ENCODE assay signal across 8 cellular contexts in the genomic region with DNA sequence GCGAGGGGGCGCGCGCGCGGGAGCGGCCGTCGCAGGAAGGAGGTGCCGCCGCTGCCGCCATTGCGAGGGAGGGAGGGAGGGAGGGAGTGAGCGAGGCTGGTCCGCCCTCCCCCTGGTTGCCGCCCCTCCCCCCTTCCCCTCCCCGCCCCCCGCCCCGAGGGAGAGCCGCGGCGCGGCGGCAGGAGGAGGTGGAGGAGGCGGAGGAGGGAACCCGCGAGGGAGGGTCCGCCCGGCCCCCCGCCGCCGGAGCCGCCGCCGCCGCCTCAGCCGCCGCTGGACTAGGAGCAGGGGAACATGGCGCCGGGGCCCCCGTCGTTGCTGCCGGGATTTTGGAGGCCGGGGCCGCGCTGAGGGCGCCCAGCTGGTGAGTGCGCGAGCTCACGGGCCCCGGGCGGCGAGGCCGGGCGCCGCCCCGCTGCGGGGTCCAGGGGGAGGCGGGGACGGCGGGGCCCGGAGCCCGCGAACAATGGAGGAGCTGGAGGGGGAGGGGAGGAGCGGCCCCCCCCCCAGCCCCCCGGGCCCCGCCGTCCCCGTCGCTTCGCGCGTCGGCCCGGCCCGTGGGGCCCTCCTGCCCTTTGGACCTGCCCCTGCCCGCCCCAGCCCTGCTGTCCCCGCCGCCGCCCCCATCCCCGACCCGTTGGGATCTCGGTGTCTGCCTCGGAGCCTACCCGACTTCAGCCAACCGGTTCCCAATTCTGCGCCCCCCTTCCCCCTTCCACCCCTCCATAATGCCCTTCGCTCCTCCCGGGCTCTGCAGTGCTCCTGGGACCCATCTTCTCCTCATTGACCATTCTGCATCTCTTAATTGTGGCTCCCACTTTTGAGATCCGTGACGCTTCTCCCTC. TPM values are rescaled to one million over a fixed set of nuclear protein-coding genes. Genes with fewer than 3 reads are reported as not detected.
DNase-seq lines count a peak whose midpoint lies in the region; ATAC-seq and TF ChIP-seq lines count a peak whose summit lies in the region.

A gene (plus strand): TSS at position 152 of the 845 bp plus-strand sequence. CDS start 57,679 bp downstream, outside the sequence.

- peak in 1 of 2 donors; percentile 21 for TF ChIP-seq POLR2A in heart left ventricle (IDR thresholded peaks at IDR 0.05)

- DNase-seq in CD14-positive monocyte (ENCODE audit: low spot score) (peak; percentile 72), NCI-H460 (ENCODE audit: extremely low read depth, low read depth) (peak; percentile 78), heart left ventricle (peak in 3 of 5 donors; percentile 37 to 87 (median 45)), posterior vena cava (ENCODE audit: low spot score) (peak; percentile 86)
- DNase-seq in activated naive CD8-positive, alpha-beta T cell treated with anti-CD3 and anti-CD28 coated beads for 36 hours, result no peak

- peak within 1 kb of the TSS; percentile 96 to 100 (median 98) for H3K27ac ChIP-seq in heart left ventricle

- H3K36me3 Mint-ChIP-seq in CD14-positive monocyte, result peaks cover 4 to 6% of the 10 kb centered on the region in 2 donors
- H3K36me3 Mint-ChIP-seq in activated naive CD8-positive, alpha-beta T cell treated with anti-CD3 and anti-CD28 coated beads for 36 hours, result peaks cover 8% of the 10 kb centered on the region

- peaks cover 5 to 69% (median 45%) of the 10 kb centered on the region in 12 donors for H3K4me1 ChIP-seq in heart left ventricle

- peaks cover 29% of the 10 kb centered on the region for H3K4me1 Mint-ChIP-seq in CD14-positive monocyte
- peaks cover 21% of the 10 kb centered on the region for H3K4me1 Mint-ChIP-seq in activated naive CD8-positive, alpha-beta T cell treated with anti-CD3 and anti-CD28 coated beads for 36 hours

- peak within 1 kb of the TSS; percentile 63 to 97 (median 87) for H3K4me3 ChIP-seq in heart left ventricle

- ATAC-seq in GM21737 (IDR thresholded peaks at IDR 0.05; ENCODE audit: unreplicated experiment) (peak; percentile 1), heart left ventricle (peak in 2 of 4 donors; percentile 0 to 68), HG03469 (IDR thresholded peaks at IDR 0.05; ENCODE audit: unreplicated experiment) (no peak), HG03196 (IDR thresholded peaks at IDR 0.05; ENCODE audit: unreplicated experiment) (no peak)

- H3K27ac Mint-ChIP-seq in CD14-positive monocyte, result peak within 1 kb of the TSS; percentile 82 to 95 (median 92)
- H3K27ac Mint-ChIP-seq in activated naive CD8-positive, alpha-beta T cell treated with anti-CD3 and anti-CD28 coated beads for 36 hours, result peak within 1 kb of the TSS; percentile 94

- H3K9me3 ChIP-seq in heart left ventricle, result no peaks in the 10 kb centered on the region

- TF ChIP-seq CTCF in CD14-positive monocyte (IDR thresholded peaks at IDR 0.05), result no peak
- no peak for TF ChIP-seq CTCF in heart left ventricle (IDR thresholded peaks at IDR 0.05)

- peaks cover 0 to 4% (median 0%) of the 10 kb centered on the region in 7 donors for H3K9me3 Mint-ChIP-seq in CD14-positive monocyte
- peaks cover 3% of the 10 kb centered on the region for H3K9me3 Mint-ChIP-seq in activated naive CD8-positive, alpha-beta T cell treated with anti-CD3 and anti-CD28 coated beads for 36 hours

- WGBS in heart left ventricle, 4 donors, result 0 to 1% (median 1%) methylated on average over 8 to 85 of the region's 91 CpGs

- no peaks in the 10 kb centered on the region for H3K27me3 ChIP-seq in heart left ventricle

- H3K4me3 Mint-ChIP-seq in CD14-positive monocyte, result peak within 1 kb of the TSS; percentile 87 to 89
- peak within 1 kb of the TSS; percentile 76 for H3K4me3 Mint-ChIP-seq in activated naive CD8-positive, alpha-beta T cell treated with anti-CD3 and anti-CD28 coated beads for 36 hours

- intact Hi-C loops in CD14-positive monocyte (cut with micrococcal nuclease), result loop anchor here in 1 of 2 donors (10.0 kb wide), 1 partner anchor 124 kb away; no protein-coding TSS in a partner anchor
- intact Hi-C loops in heart left ventricle (cut with DNase I), result loop anchor here in 8 of 10 donors (1.0 to 10.0 kb wide), 9 partner anchors 41 to 244 kb away; no protein-coding TSS in a partner anchor
- intact Hi-C loops in posterior vena cava (cut with DNase I), result loop anchor here (5.0 to 10.0 kb wide), 2 partner anchors 74 to 131 kb away; no protein-coding TSS in a partner anchor

- no peaks in the 10 kb centered on the region for H3K27me3 Mint-ChIP-seq in CD14-positive monocyte (ENCODE audit: low read depth in 3 of 3)
- H3K27me3 Mint-ChIP-seq in activated naive CD8-positive, alpha-beta T cell treated with anti-CD3 and anti-CD28 coated beads for 36 hours, result no peaks in the 10 kb centered on the region

- H3K36me3 ChIP-seq in heart left ventricle, result no peaks in the 10 kb centered on the region

RNA-seq across cellular contexts. Expression of the gene that starts here (rescaled TPM):
- polyA plus RNA-seq in CD14-positive monocyte (1 to 10 TPM; 1.5 to 2.0 TPM), heart left ventricle (10 to 100 TPM; 34.8 to 68.1 TPM)
- 16.5 and 18.2 TPM in 2 replicates for total RNA-seq in NCI-H460 (2014; rRNA removed; shearing (Covaris generic))
- polyA plus RNA-seq in NCI-H460 (2014; cell fraction: nucleus; rRNA removed), result 4.8 and 5.6 TPM in 2 replicates
- 10 to 100 TPM; 13.6 to 13.7 TPM for total RNA-seq in activated naive CD8-positive, alpha-beta T cell treated with anti-CD3 and anti-CD28 coated beads for 36 hours
- total RNA-seq in heart left ventricle (10 to 100 TPM; 59.5 to 91.0 (median 77.2) TPM), posterior vena cava (10 to 100 TPM; 49.8 to 57.4 TPM)

Comparison
In these comparisons a context has a peak if more than half of its experiments do, and no peak if none do; other contexts are left out.
1. RNA of the gene that starts here (polyA plus RNA-seq): 34.8 to 68.1 TPM in heart left ventricle; 1.5 to 2.0 TPM in CD14-positive monocyte; every median in the first group is over 10 times any median in the second.